In genomic region chr1:234815206-234815863, GRCh38 we compare ENCODE assay signal across 7 cellular contexts.
A peak's percentile ranks its signal among the peaks of the same experiment; 100 is the strongest.
DNase-seq lines count a peak whose midpoint lies in the region; ATAC-seq, FAIRE-seq and TF ChIP-seq lines count a peak whose summit lies in the region.
"Not testable (repeated sequence)": the region's sequence is repeated elsewhere in the genome, so short reads cannot be mapped to it uniquely, and the experiment has no call there.

No MANE protein-coding gene starts in this region.

- H2AFZ ChIP-seq in Karpas-422 (ENCODE audit: low read length), result not testable (repeated sequence)

- ATAC-seq in left lung, result peak; percentile 10

- TF ChIP-seq CTCF in bronchial epithelial cell (IDR thresholded peaks at IDR 0.05; ENCODE audit: insufficient read depth, low read length, severe bottlenecking); left ventricle myocardium inferior (IDR thresholded peaks at IDR 0.05; ENCODE audit: borderline replicate concordance); left lung (IDR thresholded peaks at IDR 0.05); nephron (IDR thresholded peaks at IDR 0.05; ENCODE audit: unreplicated experiment in 3 of 3); sigmoid colon (IDR thresholded peaks at IDR 0.05): not testable (repeated sequence)

- H3K27me3 Mint-ChIP-seq in nephron (ENCODE audit: low read depth), result not testable (repeated sequence)

- not testable (repeated sequence) for TF ChIP-seq EP300 in sigmoid colon (IDR thresholded peaks at IDR 0.05)

- H3K4me3 ChIP-seq in BLaER1 treated with 17β-estradiol and CSF1 and Interleukin-3, amounts not matched to agents 10 nM and 100 nM; Karpas-422 (ENCODE audit: low read length); bronchial epithelial cell (ENCODE audit: low read depth, low read length); left ventricle myocardium inferior; left lung; sigmoid colon: not testable (repeated sequence)

- H3K36me3 ChIP-seq in BLaER1 treated with 17β-estradiol and CSF1 and Interleukin-3, amounts not matched to agents 10 nM and 100 nM; Karpas-422 (ENCODE audit: insufficient read depth, low read length); bronchial epithelial cell (ENCODE audit: control insufficient read depth, insufficient read depth, low read length); left ventricle myocardium inferior; left lung; sigmoid colon: not testable (repeated sequence)

- H3K4me3 Mint-ChIP-seq in nephron, result not testable (repeated sequence)

- H3K9me2 ChIP-seq in Karpas-422 (replicated peaks; ENCODE audit: insufficient read depth, low read length), result not testable (repeated sequence)

- peak; percentile 32 for DNase-seq in Karpas-422
- not testable (repeated sequence) for DNase-seq in bronchial epithelial cell (ENCODE audit: low read depth); left ventricle myocardium inferior; left lung; sigmoid colon

- peaks cover 24% of the 10 kb centered on the region for H3K4me1 Mint-ChIP-seq in nephron

- peaks cover 0 to 15% (median 7%) of the 10 kb centered on the region in 10 experiments; a peak in 12 of 20 replicates for H3K4me1 ChIP-seq in BLaER1 treated with 17β-estradiol and CSF1 and Interleukin-3, amounts not matched to agents 10 nM and 100 nM
- H3K4me1 ChIP-seq in Karpas-422 (ENCODE audit: low read length); left ventricle myocardium inferior; left lung: not testable (repeated sequence)
- peaks cover 0 to 14% (median 13%) of the 10 kb centered on the region in 4 donors for H3K4me1 ChIP-seq in sigmoid colon

- H3K27me3 ChIP-seq in BLaER1 treated with 17β-estradiol and CSF1 and Interleukin-3, amounts not matched to agents 10 nM and 100 nM; Karpas-422 (ENCODE audit: low read length); bronchial epithelial cell (ENCODE audit: control insufficient read depth, insufficient read depth, low read length); left ventricle myocardium inferior (ENCODE audit: low read depth); left lung; sigmoid colon: not testable (repeated sequence)

- H4K20me1 ChIP-seq in BLaER1 treated with 17β-estradiol and CSF1 and Interleukin-3, amounts not matched to agents 10 nM and 100 nM; Karpas-422 (ENCODE audit: insufficient read depth, low read depth, low read length): not testable (repeated sequence)

- H3K9me3 Mint-ChIP-seq in nephron, result not testable (repeated sequence)

- WGBS in sigmoid colon, 2 donors, result 33 to 65% methylated on average over 7 of the region's 8 CpGs

- not testable (repeated sequence) for H3K9ac ChIP-seq in BLaER1 treated with 17β-estradiol and CSF1 and Interleukin-3, amounts not matched to agents 10 nM and 100 nM; Karpas-422 (ENCODE audit: low read length)

- H3K27ac Mint-ChIP-seq in nephron, result peak overlapping the region; percentile 80 to 90 (median 85)

- H3K4me2 ChIP-seq in BLaER1 treated with 17β-estradiol and CSF1 and Interleukin-3, amounts not matched to agents 10 nM and 100 nM, result peak overlapping the region in 8 of 11 experiments; percentile 20 to 57 (median 50); a peak in 11 of 22 replicates
- not testable (repeated sequence) for H3K4me2 ChIP-seq in Karpas-422 (ENCODE audit: low read depth, low read length, poor library complexity, severe bottlenecking)

- not testable (repeated sequence) for H3K36me3 Mint-ChIP-seq in nephron (ENCODE audit: low read depth)

- H3K27ac ChIP-seq in BLaER1 treated with 17β-estradiol and CSF1 and Interleukin-3, amounts not matched to agents 10 nM and 100 nM; Karpas-422 (ENCODE audit: low read length); left lung: not testable (repeated sequence)
- peak overlapping the region; percentile 68 for H3K27ac ChIP-seq in left ventricle myocardium inferior (replicated peaks)
- H3K27ac ChIP-seq in sigmoid colon, result peak overlapping the region; percentile 66 to 81 (median 79)

- not testable (repeated sequence) for TF ChIP-seq POLR2A in sigmoid colon (IDR thresholded peaks at IDR 0.05)

- FAIRE-seq in bronchial epithelial cell (lab: Jason Lieb, UNC), result peak; percentile 18

- H3K9me3 ChIP-seq in BLaER1 treated with 17β-estradiol and CSF1 and Interleukin-3, amounts not matched to agents 10 nM and 100 nM (replicated peaks in 1 of 11); Karpas-422 (ENCODE audit: low read length); left ventricle myocardium inferior (replicated peaks); left lung; sigmoid colon: not testable (repeated sequence)

- intact Hi-C loops in left ventricle myocardium inferior (cut with micrococcal nuclease); left lung (cut with DNase I); sigmoid colon (cut with DNase I): not testable (repeated sequence)

- not testable (repeated sequence) for H3K79me2 ChIP-seq in Karpas-422 (ENCODE audit: low read length)
